In genomic region chr7:47710201-47710935, GRCh38 we compare ENCODE assay signal across 25 cellular contexts.
DNase-seq lines count a peak whose midpoint lies in the region; ATAC-seq and TF ChIP-seq lines count a peak whose summit lies in the region.
"Had no signal": no experiment of that assay in that cellular context is flagged by ENCODE, and none has a peak within 500 bp of the region (broad histone marks: within the 10 kb centered on the region; RNA-seq: fewer than 3 reads in every experiment).

No MANE protein-coding gene starts in this region.

- no peaks in the 10 kb centered on the region for H3K9me3 Mint-ChIP-seq in activated CD4-positive, alpha-beta memory T cell treated with anti-CD3 and anti-CD28 coated beads for 36 hours
- H3K9me3 Mint-ChIP-seq: activated naive CD4-positive, alpha-beta T cell treated with anti-CD3 and anti-CD28 coated beads, Interleukin-2, amount 50 U/mL, for 24 hours; activated T-helper 17 cell treated with anti-CD3 and anti-CD28 coated beads, Interleukin-2, amount 50 U/mL, for 72 hours; CD4-positive, alpha-beta T cell; IgD-negative memory B cell; stimulated activated naive CD8-positive, alpha-beta T cell treated with anti-CD3 and anti-CD28 coated beads, Interleukin-15, amount 100 ng/mL, for 72 hours had no signal

- in situ Hi-C loops in astrocyte of the spinal cord (cut with HindIII; ENCODE audit: low sequenced_read_pairs), result no loop called here

- WGBS in sigmoid colon, 2 donors, result 89 to 92% methylated on average over 15 of the region's 15 CpGs

- POLR2A ChIA-PET in activated CD4-positive, alpha-beta memory T cell treated with anti-CD3 and anti-CD28 coated beads for 36 hours (lab: Charles Lee), result no interaction called here

- H3K9me3 ChIP-seq in left ventricle myocardium inferior (replicated peaks) (no peaks in the 10 kb centered on the region), sigmoid colon (no peaks in the 10 kb centered on the region)
- H3K9me3 ChIP-seq: SJSA1, thyroid gland had no signal

- peak; percentile 39 for ATAC-seq in Right ventricle myocardium superior (ENCODE audit: poor library complexity)
- ATAC-seq in left ventricle myocardium superior, result peak; percentile 40
- ATAC-seq: activated CD4-positive, CD25-positive, alpha-beta regulatory T cell treated with anti-CD3 and anti-CD28 coated beads, Interleukin-2, amount 50 U/mL, for 24 hours; activated T-helper 17 cell treated with anti-CD3 and anti-CD28 coated beads, Interleukin-2, amount 50 U/mL, for 72 hours; stimulated activated naive CD8-positive, alpha-beta T cell treated with anti-CD3 and anti-CD28 coated beads, Interleukin-15, amount 100 ng/mL, for 72 hours; T-helper 17 cell had no signal

- H3K4me1 Mint-ChIP-seq in activated CD4-positive, alpha-beta memory T cell treated with anti-CD3 and anti-CD28 coated beads for 36 hours (ENCODE audit: low read depth), result no peaks in the 10 kb centered on the region
- H3K4me1 Mint-ChIP-seq: activated naive CD4-positive, alpha-beta T cell treated with anti-CD3 and anti-CD28 coated beads, Interleukin-2, amount 50 U/mL, for 24 hours; activated T-helper 17 cell treated with anti-CD3 and anti-CD28 coated beads, Interleukin-2, amount 50 U/mL, for 72 hours; T-helper 17 cell had no signal

- no peaks in the 10 kb centered on the region for H3K27me3 Mint-ChIP-seq in activated CD4-positive, alpha-beta memory T cell treated with anti-CD3 and anti-CD28 coated beads for 36 hours
- H3K27me3 Mint-ChIP-seq: activated naive CD4-positive, alpha-beta T cell treated with anti-CD3 and anti-CD28 coated beads, Interleukin-2, amount 50 U/mL, for 24 hours; activated T-helper 17 cell treated with anti-CD3 and anti-CD28 coated beads, Interleukin-2, amount 50 U/mL, for 72 hours; CD4-positive, alpha-beta T cell; stimulated activated naive CD8-positive, alpha-beta T cell treated with anti-CD3 and anti-CD28 coated beads, Interleukin-15, amount 100 ng/mL, for 72 hours had no signal

- H3K27ac Mint-ChIP-seq in activated CD4-positive, alpha-beta memory T cell treated with anti-CD3 and anti-CD28 coated beads for 36 hours, result no peak overlapping the region
- H3K27ac Mint-ChIP-seq: activated naive CD4-positive, alpha-beta T cell treated with anti-CD3 and anti-CD28 coated beads, Interleukin-2, amount 50 U/mL, for 24 hours; activated T-helper 17 cell treated with anti-CD3 and anti-CD28 coated beads, Interleukin-2, amount 50 U/mL, for 72 hours; CD4-positive, alpha-beta T cell; stimulated activated naive CD8-positive, alpha-beta T cell treated with anti-CD3 and anti-CD28 coated beads, Interleukin-15, amount 100 ng/mL, for 72 hours; T-helper 17 cell had no signal

- no peaks in the 10 kb centered on the region for H3K27me3 ChIP-seq in left ventricle myocardium inferior (ENCODE audit: low read depth)
- no peaks in the 10 kb centered on the region for H3K27me3 ChIP-seq in sigmoid colon
- H3K27me3 ChIP-seq: SJSA1, thyroid gland had no signal

- peak in 1 of 4 donors; percentile 10 for TF ChIP-seq EP300 in sigmoid colon (IDR thresholded peaks at IDR 0.05)

- no peak overlapping the region for H3K4me3 ChIP-seq in left ventricle myocardium inferior
- H3K4me3 ChIP-seq in astrocyte of the spinal cord (ENCODE audit: low read depth, low read length), result no peak overlapping the region
- H3K4me3 ChIP-seq in sigmoid colon, result no peak overlapping the region
- H3K4me3 ChIP-seq: SJSA1, skin epidermis, thyroid gland had no signal

- H3K36me3 ChIP-seq in left ventricle myocardium inferior (no peaks in the 10 kb centered on the region), sigmoid colon (no peaks in the 10 kb centered on the region)
- H3K36me3 ChIP-seq: SJSA1, thyroid gland had no signal

- TF ChIP-seq POLR2A in sigmoid colon (IDR thresholded peaks at IDR 0.05), result no peak

- TF ChIP-seq CTCF in left ventricle myocardium inferior (IDR thresholded peaks at IDR 0.05; ENCODE audit: borderline replicate concordance) (no peak), astrocyte of the spinal cord (IDR thresholded peaks at IDR 0.05; ENCODE audit: low read depth, low read length) (no peak), sigmoid colon (IDR thresholded peaks at IDR 0.05) (no peak)

- intact Hi-C loops in Right ventricle myocardium superior (cut with DNase I), result no loop called here
- intact Hi-C loops in left ventricle myocardium inferior (cut with micrococcal nuclease), result no loop called here
- intact Hi-C loops in left ventricle myocardium superior (cut with micrococcal nuclease), result no loop called here
- intact Hi-C loops in sigmoid colon (cut with DNase I), result loop anchor here (10.0 kb wide), 1 partner anchor 136 kb away; no protein-coding TSS in a partner anchor
- intact Hi-C loops in activated CD4-positive, alpha-beta memory T cell treated with anti-CD3 and anti-CD28 coated beads for 36 hours (cut with micrococcal nuclease), result no loop called here

- no peaks in the 10 kb centered on the region for H3K36me3 Mint-ChIP-seq in activated CD4-positive, alpha-beta memory T cell treated with anti-CD3 and anti-CD28 coated beads for 36 hours
- H3K36me3 Mint-ChIP-seq: activated naive CD4-positive, alpha-beta T cell treated with anti-CD3 and anti-CD28 coated beads, Interleukin-2, amount 50 U/mL, for 24 hours; IgD-negative memory B cell had no signal

- H3K4me1 ChIP-seq in left ventricle myocardium inferior (peaks cover 5% of the 10 kb centered on the region), sigmoid colon (peaks cover 0 to 28% (median 12%) of the 10 kb centered on the region in 4 donors)

- no peak overlapping the region for H3K4me3 Mint-ChIP-seq in activated CD4-positive, alpha-beta memory T cell treated with anti-CD3 and anti-CD28 coated beads for 36 hours
- H3K4me3 Mint-ChIP-seq: activated naive CD4-positive, alpha-beta T cell treated with anti-CD3 and anti-CD28 coated beads, Interleukin-2, amount 50 U/mL, for 24 hours; activated T-helper 17 cell treated with anti-CD3 and anti-CD28 coated beads, Interleukin-2, amount 50 U/mL, for 72 hours; CD4-positive, alpha-beta T cell; IgD-negative memory B cell; stimulated activated naive CD8-positive, alpha-beta T cell treated with anti-CD3 and anti-CD28 coated beads, Interleukin-15, amount 100 ng/mL, for 72 hours; T-helper 17 cell had no signal

- no peak overlapping the region for H3K27ac ChIP-seq in left ventricle myocardium inferior (replicated peaks)
- peak overlapping the region in 3 of 4 donors; percentile 2 to 54 (median 53) for H3K27ac ChIP-seq in sigmoid colon
- H3K27ac ChIP-seq: SJSA1, skin epidermis, thyroid gland had no signal

- DNase-seq in Right ventricle myocardium superior (no peak), left ventricle myocardium inferior (no peak), astrocyte of the spinal cord (ENCODE audit: low read depth, low spot score) (peak; percentile 36), left ventricle myocardium superior (no peak), sigmoid colon (no peak), DMS153 treated with DMSO at 0.1 percent for 48 hours (lab: John Stamatoyannopoulos, UW; ENCODE audit: unreplicated experiment) (no peak), SKM-1 treated with dmso at 0.1 percent for 144 hours (lab: John Stamatoyannopoulos, UW; ENCODE audit: unreplicated experiment) (no peak)
- DNase-seq in activated CD4-positive, alpha-beta memory T cell treated with anti-CD3 and anti-CD28 coated beads for 36 hours, result no peak
- DNase-seq: activated CD4-positive, alpha-beta T cell treated with anti-CD3 and anti-CD28 coated beads, Interleukin-2, amount 50 U/mL, for 48 hours; activated CD8-positive, alpha-beta memory T cell treated with anti-CD3 and anti-CD28 coated beads, Interleukin-2, amount 50 U/mL, for 48 hours; anterior cingulate cortex; CD4-positive, alpha-beta T cell; NCI-H1092 treated with DMSO at 0.1 percent for 48 hours; NCI-H1930; NCI-H526; occipital lobe; stimulated activated naive CD8-positive, alpha-beta T cell treated with anti-CD3 and anti-CD28 coated beads, Interleukin-15, amount 100 ng/mL, for 72 hours; T-helper 17 cell; thyroid gland had no signal

- CTCF ChIA-PET in activated CD4-positive, alpha-beta memory T cell treated with anti-CD3 and anti-CD28 coated beads for 36 hours (lab: Charles Lee), result no interaction called here
